In genomic region chr18:2522112-2522511, GRCh38 we compare ENCODE assay signal across 28 cellular contexts. TPM values are rescaled to one million over a fixed set of nuclear protein-coding genes. Genes with fewer than 3 reads are reported as not detected.
DNase-seq lines count a peak whose midpoint lies in the region; ATAC-seq and TF ChIP-seq lines count a peak whose summit lies in the region.
"Had no signal": no experiment of that assay in that cellular context is flagged by ENCODE, and none has a peak within 500 bp of the region (broad histone marks: within the 10 kb centered on the region; RNA-seq: fewer than 3 reads in every experiment).

No MANE protein-coding gene starts in this region.

- DNase-seq in NCI-H2029 (lab: John Stamatoyannopoulos, UW): peak; percentile 9
- DNase-seq in NCI-H2029 treated with DMSO at 0.1 percent for 48 hours (lab: John Stamatoyannopoulos, UW): no peak
- peak; percentile 15 for DNase-seq in Jurkat, Clone E6-1 (ENCODE audit: low read depth, low spot score)
- DNase-seq in mesenchymal stem cell: peak; percentile 30
- no peak for DNase-seq in mucosa of gallbladder (ENCODE audit: low spot score)
- DNase-seq in vagina (ENCODE audit: extremely low spot score in 2 of 2): no peak
- DNase-seq in MV-4-11 (lab: John Stamatoyannopoulos, UW): no peak
- DNase-seq: activated B cell treated with CpG ODN at 0.5 μM for 24 hours; activated CD4-positive, alpha-beta T cell treated with anti-CD3 and anti-CD28 coated beads, Interleukin-2, amount 50 U/mL, for 4 hours; activated CD8-positive, alpha-beta memory T cell treated with anti-CD3 and anti-CD28 coated beads, Interleukin-2, amount 50 U/mL, for 4 hours; activated naive CD8-positive, alpha-beta T cell treated with anti-CD3 and anti-CD28 coated beads, Interleukin-2, amount 10 ng/mL, durations not matched to agents 7 days and 5 days; AML-193; central memory CD4-positive, alpha-beta T cell; hippocampal formation; immature natural killer cell; naive B cell; NCI-H774; nucleus accumbens; PC-3; substantia nigra; T1000; upper lobe of right lung had no signal

- H2BK5ac ChIP-seq in mesenchymal stem cell (ENCODE audit: low read depth, low read length, poor library complexity, severe bottlenecking): no peak overlapping the region

- H3K27ac ChIP-seq in mesenchymal stem cell (ENCODE audit: low read length, poor library complexity, severe bottlenecking) (no peak overlapping the region), vagina (no peak overlapping the region)
- H3K27ac ChIP-seq: gastroesophageal sphincter, skin epidermis, upper lobe of right lung had no signal

- H3K27me3 ChIP-seq in mesenchymal stem cell (ENCODE audit: control insufficient read depth in 1 of 2, insufficient read depth in 1 of 2, low read length in 2 of 2) (no peaks in the 10 kb centered on the region), vagina (no peaks in the 10 kb centered on the region)
- H3K27me3 ChIP-seq: gastroesophageal sphincter, upper lobe of right lung had no signal

- no peak overlapping the region for H2BK120ac ChIP-seq in mesenchymal stem cell (ENCODE audit: low read depth, low read length)

- H3K4me2 ChIP-seq in mesenchymal stem cell (ENCODE audit: low read length, poor library complexity, severe bottlenecking): no peak overlapping the region

- WGBS in mesenchymal stem cell: 46% methylated on average over 2 of the region's 4 CpGs

- no peak overlapping the region for H2BK15ac ChIP-seq in mesenchymal stem cell (ENCODE audit: low read depth, poor library complexity, severe bottlenecking)

- TF ChIP-seq CTCF in vagina (IDR thresholded peaks at IDR 0.05): no peak

- no peak overlapping the region for H3K4ac ChIP-seq in mesenchymal stem cell (ENCODE audit: low read depth in 1 of 2, low read length in 2 of 2)

- H2AFZ ChIP-seq in mesenchymal stem cell (ENCODE audit: low read depth, low read length): no peak overlapping the region

- no peak overlapping the region for H3K14ac ChIP-seq in mesenchymal stem cell (ENCODE audit: low read length in 2 of 2)

- no peak overlapping the region for H3K9ac ChIP-seq in mesenchymal stem cell (ENCODE audit: low read length)

- no peaks in the 10 kb centered on the region for H3K36me3 ChIP-seq in mesenchymal stem cell (ENCODE audit: control insufficient read depth in 1 of 2, insufficient read depth in 2 of 2, low read depth in 1 of 2, low read length in 2 of 2)
- H3K36me3 ChIP-seq in vagina: no peaks in the 10 kb centered on the region
- H3K36me3 ChIP-seq: gastroesophageal sphincter, upper lobe of right lung had no signal

- intact Hi-C loops in vagina (cut with DNase I): no loop called here

- H3K4me3 ChIP-seq in Jurkat, Clone E6-1 (ENCODE audit: low read length): no peak overlapping the region
- H3K4me3 ChIP-seq in mesenchymal stem cell (ENCODE audit: insufficient read depth in 1 of 2, low read depth in 1 of 2, low read length in 2 of 2) (no peak overlapping the region), vagina (no peak overlapping the region)
- H3K4me3 ChIP-seq: gastroesophageal sphincter, skin epidermis, upper lobe of right lung had no signal

- H3K79me1 ChIP-seq in mesenchymal stem cell (replicated peaks; ENCODE audit: low read length, poor library complexity, severe bottlenecking): no peaks in the 10 kb centered on the region

- ATAC-seq in GM18870 (IDR thresholded peaks at IDR 0.05; ENCODE audit: unreplicated experiment): peak; percentile 68
- ATAC-seq: gastroesophageal sphincter, HepG2, left lobe of liver, PC-3, Right ventricle myocardium inferior, upper lobe of right lung had no signal

- no peak overlapping the region for H4K8ac ChIP-seq in mesenchymal stem cell (ENCODE audit: low read length)

- no peak overlapping the region for H3K18ac ChIP-seq in mesenchymal stem cell (ENCODE audit: low read depth in 1 of 2, low read length in 2 of 2)

- H2AK5ac ChIP-seq in mesenchymal stem cell (ENCODE audit: low read length, severe bottlenecking): peak overlapping the region; percentile 5

- no peaks in the 10 kb centered on the region for H3K4me1 ChIP-seq in mesenchymal stem cell (ENCODE audit: control insufficient read depth, insufficient read depth, low read depth, low read length)
- H3K4me1 ChIP-seq in vagina: no peaks in the 10 kb centered on the region
- H3K4me1 ChIP-seq: gastroesophageal sphincter, upper lobe of right lung had no signal

- H3K23ac ChIP-seq in mesenchymal stem cell (ENCODE audit: low read length in 2 of 2): no peak overlapping the region

- no peak overlapping the region for H2BK12ac ChIP-seq in mesenchymal stem cell (ENCODE audit: low read length in 2 of 2)

- H3K9me3 ChIP-seq in mesenchymal stem cell (ENCODE audit: control insufficient read depth, low read length) (no peaks in the 10 kb centered on the region), vagina (no peaks in the 10 kb centered on the region)
- H3K9me3 ChIP-seq: gastroesophageal sphincter, upper lobe of right lung had no signal

- H4K91ac ChIP-seq in mesenchymal stem cell (ENCODE audit: low read length): no peak overlapping the region

- TF ChIP-seq POLR2A in vagina (IDR thresholded peaks at IDR 0.05): no peak

RNA-seq across cellular contexts. Expression of gene METTL4, which starts 49.2 kb away (rescaled TPM):
- 11.7 TPM for polyA plus RNA-seq in Jurkat, Clone E6-1 (2012; ENCODE audit: insufficient read depth, insufficient read length)
- 4.5 TPM for polyA plus RNA-seq in mesenchymal stem cell (2013, experiment 1 of 2)
- 4.5 TPM for polyA plus RNA-seq in mesenchymal stem cell (2013, experiment 2 of 2)
- total RNA-seq in mucosa of gallbladder (8.9 TPM), vagina (11.5 TPM)

RNA-seq across cellular contexts. Expression of gene NDC80, which starts 49.2 kb away (rescaled TPM):
- 52.8 TPM for polyA plus RNA-seq in Jurkat, Clone E6-1 (2012; ENCODE audit: insufficient read depth, insufficient read length)
- polyA plus RNA-seq in mesenchymal stem cell (2013, experiment 1 of 2): 3.6 TPM
- polyA plus RNA-seq in mesenchymal stem cell (2013, experiment 2 of 2): 4.0 TPM
- 1.4 TPM for total RNA-seq in mucosa of gallbladder
- 3.9 TPM for total RNA-seq in vagina

Comparison
In these comparisons a context has a peak if more than half of its experiments do, and no peak if none do; other contexts are left out.
1. DNase-seq: peak in NCI-H2029 (single experiment), Jurkat, Clone E6-1 (single experiment) and mesenchymal stem cell (single experiment); none in NCI-H2029 treated with DMSO at 0.1 percent for 48 hours (single experiment), mucosa of gallbladder (single experiment), vagina (0 of 2) and MV-4-11 (single experiment).